10 cellular contexts compared by ENCODE assay signal in the genomic region with DNA sequence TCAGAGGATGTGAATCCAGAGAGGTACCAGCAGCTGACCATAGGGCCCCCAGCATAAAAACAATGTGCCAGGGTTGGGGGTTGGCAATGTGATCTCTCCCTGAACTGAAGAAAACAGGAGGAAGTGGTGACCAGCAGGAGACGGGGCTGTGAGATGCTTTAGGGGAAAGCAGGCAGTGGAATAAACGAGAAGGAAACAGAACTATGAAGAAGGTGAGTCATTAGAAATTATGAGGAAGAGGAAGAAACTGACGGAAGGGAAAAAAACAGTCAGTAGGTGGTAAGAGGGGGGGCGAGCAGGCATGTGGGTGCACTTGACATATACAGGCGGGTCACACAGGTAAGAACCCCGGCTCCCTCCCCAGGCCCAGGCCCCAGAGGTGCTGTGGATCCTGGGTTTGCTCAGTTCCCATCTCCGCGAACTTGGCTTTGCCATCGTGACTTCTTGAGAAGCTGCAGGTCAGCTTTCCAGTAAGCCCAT. TPM values are rescaled to one million over a fixed set of nuclear protein-coding genes. Genes with fewer than 3 reads are reported as not detected.
DNase-seq lines count a peak whose midpoint lies in the region; ATAC-seq and TF ChIP-seq lines count a peak whose summit lies in the region.
"Had no signal": no experiment of that assay in that cellular context is flagged by ENCODE, and none has a peak within 500 bp of the region (broad histone marks: within the 10 kb centered on the region; RNA-seq: fewer than 3 reads in every experiment).

No MANE protein-coding gene starts in this region.

- peak; percentile 81 to 82 for DNase-seq in Kasumi-1 (lab: John Stamatoyannopoulos, UW)
- no peak for DNase-seq in activated CD8-positive, alpha-beta memory T cell treated with anti-CD3 and anti-CD28 coated beads, Interleukin-2, amount 10 ng/mL, durations not matched to agents 7 days and 5 days
- DNase-seq in left ventricle myocardium inferior = no peak
- DNase-seq in stimulated activated CD4-positive, alpha-beta T cell treated with anti-CD3 and anti-CD28 coated beads, Interleukin-2, amount 100 ng/mL, for 4 hours (ENCODE audit: low read depth) = peak; percentile 47
- DNase-seq in AG08396 (ENCODE audit: low spot score) = no peak
- no peak for DNase-seq in HCEC 1CT
- DNase-seq in central memory CD4-positive, alpha-beta T cell = no peak
- DNase-seq: NCI-H774 had no signal

- H3K9me3 Mint-ChIP-seq in activated CD8-positive, alpha-beta memory T cell treated with anti-CD3 and anti-CD28 coated beads, Interleukin-2, amount 10 ng/mL, durations not matched to agents 7 days and 5 days (ENCODE audit: low read depth) = peaks cover 4% of the 10 kb centered on the region

- CTCF ChIA-PET in activated CD8-positive, alpha-beta memory T cell treated with anti-CD3 and anti-CD28 coated beads, Interleukin-2, amount 10 ng/mL, durations not matched to agents 7 days and 5 days (lab: Charles Lee) = no interaction called here

- ATAC-seq in activated CD8-positive, alpha-beta memory T cell treated with anti-CD3 and anti-CD28 coated beads, Interleukin-2, amount 10 ng/mL, durations not matched to agents 7 days and 5 days = no peak
- ATAC-seq in HG02884 (IDR thresholded peaks at IDR 0.05; ENCODE audit: unreplicated experiment) = no peak

- peak overlapping the region; percentile 39 for H3K27ac Mint-ChIP-seq in activated CD8-positive, alpha-beta memory T cell treated with anti-CD3 and anti-CD28 coated beads, Interleukin-2, amount 10 ng/mL, durations not matched to agents 7 days and 5 days

- no peaks in the 10 kb centered on the region for H3K27me3 ChIP-seq in left ventricle myocardium inferior (ENCODE audit: low read depth)

- H3K36me3 Mint-ChIP-seq in activated CD8-positive, alpha-beta memory T cell treated with anti-CD3 and anti-CD28 coated beads, Interleukin-2, amount 10 ng/mL, durations not matched to agents 7 days and 5 days = peaks cover 32% of the 10 kb centered on the region

- H3K4me3 ChIP-seq in left ventricle myocardium inferior = peak overlapping the region; percentile 14

- H3K4me1 ChIP-seq in left ventricle myocardium inferior = peaks cover 19% of the 10 kb centered on the region

- H3K9me3 ChIP-seq in left ventricle myocardium inferior (replicated peaks) = no peaks in the 10 kb centered on the region

- H3K36me3 ChIP-seq in left ventricle myocardium inferior = no peaks in the 10 kb centered on the region

- H3K4me1 Mint-ChIP-seq in activated CD8-positive, alpha-beta memory T cell treated with anti-CD3 and anti-CD28 coated beads, Interleukin-2, amount 10 ng/mL, durations not matched to agents 7 days and 5 days = peaks cover 2% of the 10 kb centered on the region

- H3K4me3 Mint-ChIP-seq in activated CD8-positive, alpha-beta memory T cell treated with anti-CD3 and anti-CD28 coated beads, Interleukin-2, amount 10 ng/mL, durations not matched to agents 7 days and 5 days = no peak overlapping the region

- no peaks in the 10 kb centered on the region for H3K27me3 Mint-ChIP-seq in activated CD8-positive, alpha-beta memory T cell treated with anti-CD3 and anti-CD28 coated beads, Interleukin-2, amount 10 ng/mL, durations not matched to agents 7 days and 5 days

- H3K27ac ChIP-seq in left ventricle myocardium inferior (replicated peaks) = peak overlapping the region; percentile 63

- no peak for TF ChIP-seq CTCF in left ventricle myocardium inferior (IDR thresholded peaks at IDR 0.05; ENCODE audit: borderline replicate concordance)

- intact Hi-C loops in left ventricle myocardium inferior (cut with micrococcal nuclease) = no loop called here

RNA-seq across cellular contexts. Expression of a gene that starts 42.2 kb away (rescaled TPM):
- 1 to 10 TPM in 1 of 2 experiments, under 1 TPM in 1; 0.26 to 1.3 TPM for total RNA-seq in activated CD8-positive, alpha-beta memory T cell treated with anti-CD3 and anti-CD28 coated beads, Interleukin-2, amount 10 ng/mL, durations not matched to agents 7 days and 5 days
- 2.1 TPM for total RNA-seq in left ventricle myocardium inferior

RNA-seq across cellular contexts. Expression of a gene that starts 48.4 kb away (rescaled TPM):
- total RNA-seq in activated CD8-positive, alpha-beta memory T cell treated with anti-CD3 and anti-CD28 coated beads, Interleukin-2, amount 10 ng/mL, durations not matched to agents 7 days and 5 days = 10 to 100 TPM; 10.6 to 21.5 TPM
- total RNA-seq in left ventricle myocardium inferior = not detected
- total RNA-seq: mesenteric fat pad had no signal

Comparison
In these comparisons a context has a peak if more than half of its experiments do, and no peak if none do; other contexts are left out.
1. DNase-seq: peak in Kasumi-1 (2 of 2) and stimulated activated CD4-positive, alpha-beta T cell treated with anti-CD3 and anti-CD28 coated beads, Interleukin-2, amount 100 ng/mL, for 4 hours (single experiment); none in activated CD8-positive, alpha-beta memory T cell treated with anti-CD3 and anti-CD28 coated beads, Interleukin-2, amount 10 ng/mL, durations not matched to agents 7 days and 5 days (single experiment), left ventricle myocardium inferior (single experiment), AG08396 (single experiment), HCEC 1CT (single experiment) and central memory CD4-positive, alpha-beta T cell (single experiment).
2. RNA of a gene that starts 48.4 kb away (total RNA-seq): 10.6 to 21.5 TPM in activated CD8-positive, alpha-beta memory T cell treated with anti-CD3 and anti-CD28 coated beads, Interleukin-2, amount 10 ng/mL, durations not matched to agents 7 days and 5 days; not detected in left ventricle myocardium inferior (single experiment); every median in the first group is over 10 times any median in the second.